In genomic region chr17:6097005-6097279, GRCh38 we compare ENCODE assay signal across 21 cellular contexts. TPM values are rescaled to one million over a fixed set of nuclear protein-coding genes. Genes with fewer than 3 reads are reported as not detected.
"Had no signal": no experiment of that assay in that cellular context is flagged by ENCODE, and none has a peak within 500 bp of the region (broad histone marks: within the 10 kb centered on the region; RNA-seq: fewer than 3 reads in every experiment).

No MANE protein-coding gene starts in this region.

- H3K27me3 ChIP-seq: gastroesophageal sphincter, right atrium auricular region, thyroid gland, upper lobe of left lung, uterus had no signal

- H3K36me3 Mint-ChIP-seq: naive thymus-derived CD8-positive, alpha-beta T cell had no signal

- DNase-seq: esophagus squamous epithelium; foreskin fibroblast; glutamatergic neuron; left cardiac atrium; left ventricle myocardium superior; mammary epithelial cell; small intestine; stimulated activated CD4-positive, alpha-beta T cell treated with anti-CD3 and anti-CD28 coated beads, Interleukin-2, amount 100 ng/mL, for 48 hours; stimulated activated naive CD4-positive, alpha-beta T cell treated with Interleukin-2 at 50 U/mL for 16 hours; thyroid gland; uterus had no signal

- H3K4me3 Mint-ChIP-seq: dendritic cell treated with granulocyte-macrophage colony-stimulating factor and Interleukin-4, amounts not matched to agents 40 ng/mL and 50 ng/mL, for 4 days; neural crest cell had no signal

- FAIRE-seq: colon, keratinocyte, small intestine had no signal

- H3K36me3 ChIP-seq: esophagus squamous epithelium, right atrium auricular region, suprapubic skin, thyroid gland, upper lobe of left lung, uterus had no signal

- H3K27ac Mint-ChIP-seq: dendritic cell treated with granulocyte-macrophage colony-stimulating factor and Interleukin-4, amounts not matched to agents 40 ng/mL and 50 ng/mL, for 4 days; naive thymus-derived CD8-positive, alpha-beta T cell had no signal

- H3K9me3 ChIP-seq: esophagus squamous epithelium, gastroesophageal sphincter, mucosa of descending colon, right atrium auricular region, suprapubic skin, thyroid gland, upper lobe of left lung, uterus had no signal

- H3K4me1 Mint-ChIP-seq: naive thymus-derived CD8-positive, alpha-beta T cell had no signal

- H3K4me3 ChIP-seq: esophagus squamous epithelium, gastroesophageal sphincter, mucosa of descending colon, right atrium auricular region, suprapubic skin, thyroid gland, upper lobe of left lung, uterus had no signal

- H3K9me3 Mint-ChIP-seq: dendritic cell treated with granulocyte-macrophage colony-stimulating factor and Interleukin-4, amounts not matched to agents 40 ng/mL and 50 ng/mL, for 4 days; neural crest cell had no signal

- H3K27ac ChIP-seq: esophagus squamous epithelium, gastroesophageal sphincter, suprapubic skin, thyroid gland had no signal

- H3K4me1 ChIP-seq: esophagus squamous epithelium, gastroesophageal sphincter, suprapubic skin, thyroid gland, uterus had no signal

- ATAC-seq: gastroesophageal sphincter; left cardiac atrium; left ventricle myocardium superior; mucosa of descending colon; naive thymus-derived CD8-positive, alpha-beta T cell had no signal

RNA-seq across cellular contexts. Expression of gene WSCD1, which starts 26.8 kb away (rescaled TPM):
- total RNA-seq: mammary epithelial cell; naive thymus-derived CD8-positive, alpha-beta T cell had no signal
